Comparison of ENCODE assay signal across 8 cellular contexts in the genomic region with DNA sequence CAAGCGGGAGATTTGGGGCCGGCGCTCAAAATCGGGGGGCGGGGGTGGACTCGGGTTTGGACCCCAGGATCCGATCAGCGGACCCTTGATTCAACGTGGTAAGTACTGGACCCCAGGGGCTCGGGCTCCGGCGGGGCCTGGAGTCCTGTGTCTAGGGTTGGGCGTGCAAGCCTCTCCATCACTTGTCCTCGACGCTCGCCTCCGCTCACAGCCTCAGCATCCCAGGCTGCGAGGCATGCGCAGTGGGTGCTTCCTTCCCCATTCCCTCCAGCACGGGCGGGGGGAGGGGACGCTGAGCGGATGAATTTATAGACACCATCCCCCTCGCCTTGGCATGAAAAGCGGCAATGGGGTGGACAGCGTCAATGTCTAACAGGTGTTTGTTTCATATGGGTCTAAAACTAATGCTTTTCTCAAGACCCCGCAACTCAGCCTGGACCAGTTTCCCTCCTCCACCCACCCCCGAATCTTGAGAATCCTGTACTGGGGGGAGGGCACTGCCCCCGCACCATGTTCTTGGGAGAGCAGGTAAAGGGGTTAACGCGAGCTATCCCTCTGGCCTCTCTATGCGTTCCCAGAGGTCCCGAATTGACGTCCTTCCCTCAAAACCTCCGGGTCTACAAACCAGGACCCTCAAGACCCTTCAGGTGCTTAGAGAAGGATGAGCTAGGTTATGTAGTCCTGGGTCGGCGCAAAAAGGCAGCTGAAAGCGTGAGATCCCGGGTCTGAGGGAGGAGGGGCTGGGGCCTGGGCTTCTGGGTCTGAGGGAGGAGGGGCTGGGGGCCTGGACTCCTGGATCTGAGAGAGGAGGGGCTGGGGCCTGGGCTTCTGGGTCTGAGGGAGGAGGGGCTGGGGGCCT. TPM values are rescaled to one million over a fixed set of nuclear protein-coding genes. Genes with fewer than 3 reads are reported as not detected.
DNase-seq lines count a peak whose midpoint lies in the region; ATAC-seq and TF ChIP-seq lines count a peak whose summit lies in the region.

No MANE protein-coding gene starts in this region.

- peak; percentile 63 for DNase-seq in AG10803 (ENCODE audit: low read depth)
- peak; percentile 48 for DNase-seq in T1000 (lab: John Stamatoyannopoulos, UW)
- DNase-seq in endodermal cell = peak; percentile 89
- no peak for DNase-seq in memory B cell (ENCODE audit: low spot score in 2 of 2)
- peak in 44 of 49 donors; percentile 39 to 93 (median 60) for DNase-seq in substantia nigra (lab: John Stamatoyannopoulos, UW)

- H3K4me1 Mint-ChIP-seq in endodermal cell (peaks cover 13% of the 10 kb centered on the region), memory B cell (peaks cover 17% of the 10 kb centered on the region)

- no peak for ATAC-seq in memory B cell (ENCODE audit: low read depth)
- no peak for ATAC-seq in HG02571 (IDR thresholded peaks at IDR 0.05; ENCODE audit: unreplicated experiment)
- no peak for ATAC-seq in HG03135 (IDR thresholded peaks at IDR 0.05; ENCODE audit: unreplicated experiment)

- H3K4me1 ChIP-seq in HUES64 (ENCODE audit: insufficient read depth, low read length) (peaks cover 6% of the 10 kb centered on the region), endodermal cell (ENCODE audit: control insufficient read depth, insufficient read depth, low read length) (no peaks in the 10 kb centered on the region)

- H3K27me3 Mint-ChIP-seq in endodermal cell (ENCODE audit: insufficient read depth) (no peaks in the 10 kb centered on the region), memory B cell (peaks cover 14% of the 10 kb centered on the region)

- H3K36me3 Mint-ChIP-seq in endodermal cell (ENCODE audit: low read depth) (peaks cover 16% of the 10 kb centered on the region), memory B cell (peaks cover 9% of the 10 kb centered on the region)

- H3K9ac ChIP-seq in HUES64 (ENCODE audit: low read depth, low read length) = peak overlapping the region; percentile 73
- peak overlapping the region; percentile 13 for H3K9ac ChIP-seq in endodermal cell (ENCODE audit: extremely low read depth, low read length, poor library complexity, severe bottlenecking)

- H3K36me3 ChIP-seq in HUES64 (ENCODE audit: insufficient read depth, low read length) = peaks cover 28% of the 10 kb centered on the region
- peaks cover 5% of the 10 kb centered on the region for H3K36me3 ChIP-seq in endodermal cell (ENCODE audit: control insufficient read depth, insufficient read depth, low read length)

- H3K9me3 Mint-ChIP-seq in endodermal cell (no peaks in the 10 kb centered on the region), memory B cell (no peaks in the 10 kb centered on the region)

- 0 out of 2 replicates have a peak overlapping the region, but pooled peaks have one; percentile 3 for H3K27ac ChIP-seq in HUES64 (ENCODE audit: low read depth, low read length)
- peak overlapping the region; percentile 74 for H3K27ac ChIP-seq in endodermal cell (ENCODE audit: low read depth, low read length)
- H3K27ac ChIP-seq in substantia nigra (ENCODE audit: low read depth, low read length, poor library complexity, severe bottlenecking) = peak overlapping the region; percentile 84

- H3K9me3 ChIP-seq in HUES64 (ENCODE audit: insufficient read depth, low read depth, low read length) (no peaks in the 10 kb centered on the region), endodermal cell (ENCODE audit: control insufficient read depth, low read length) (no peaks in the 10 kb centered on the region)

- H3K27me3 ChIP-seq in HUES64 (ENCODE audit: insufficient read depth, low read length) (no peaks in the 10 kb centered on the region), endodermal cell (ENCODE audit: control insufficient read depth, insufficient read depth, low read length, poor library complexity, severe bottlenecking) (no peaks in the 10 kb centered on the region)

- H3K27ac Mint-ChIP-seq in endodermal cell (peak overlapping the region; percentile 94), memory B cell (no peak overlapping the region)

- no peak for TF ChIP-seq CTCF in AG10803 (conservative IDR thresholded peaks at IDR 0.05; ENCODE audit: low read length)
- no peak for TF ChIP-seq CTCF in endodermal cell (conservative IDR thresholded peaks at IDR 0.05)

- H3K4me3 ChIP-seq in AG10803 (ENCODE audit: low read length) = peak overlapping the region; percentile 65
- peak overlapping the region; percentile 67 for H3K4me3 ChIP-seq in HUES64 (ENCODE audit: low read length)
- peak overlapping the region; percentile 82 for H3K4me3 ChIP-seq in endodermal cell (ENCODE audit: low read length)

- H3K4me3 Mint-ChIP-seq in endodermal cell = peak overlapping the region; percentile 78
- peak overlapping the region; percentile 88 for H3K4me3 Mint-ChIP-seq in memory B cell

- 11% methylated on average over 34 of the region's 39 CpGs for WGBS in HUES64
- 9 to 19% methylated on average over 10 to 39 of the region's 39 CpGs for WGBS in endodermal cell (ENCODE audit: insufficient coverage in 1 of 2, insufficient read length in 1 of 2), 2 experiments

RNA-seq across cellular contexts. Expression of a gene that starts 0.6 kb away (rescaled TPM):
- 19.7 TPM for polyA plus RNA-seq in HUES64 (2013, experiment 1 of 2)
- 26.9 TPM for polyA plus RNA-seq in HUES64 (2013, experiment 2 of 2)
- total RNA-seq in endodermal cell = 10 to 100 TPM; 41.4 to 59.7 TPM
- polyA plus RNA-seq in endodermal cell (2013, experiment 1 of 2) = 62.0 TPM
- 60.2 TPM for polyA plus RNA-seq in endodermal cell (2013, experiment 2 of 2)

RNA-seq across cellular contexts. Expression of a gene that starts 2.1 kb away (rescaled TPM):
- polyA plus RNA-seq in HUES64 (2013, experiment 1 of 2) = 5.7 TPM
- polyA plus RNA-seq in HUES64 (2013, experiment 2 of 2) = 3.1 TPM
- total RNA-seq in endodermal cell = 1 to 10 TPM; 4.6 to 7.7 TPM
- polyA plus RNA-seq in endodermal cell (2013, experiment 1 of 2) = 5.1 TPM
- 6.1 TPM for polyA plus RNA-seq in endodermal cell (2013, experiment 2 of 2)

RNA-seq across cellular contexts. Expression of a gene that starts 14.4 kb away (rescaled TPM):
- 545 TPM for polyA plus RNA-seq in HUES64 (2013, experiment 1 of 2)
- polyA plus RNA-seq in HUES64 (2013, experiment 2 of 2) = 504 TPM
- total RNA-seq in endodermal cell = 100 to 1,000 TPM; 343 to 362 TPM
- 417 TPM for polyA plus RNA-seq in endodermal cell (2013, experiment 1 of 2)
- polyA plus RNA-seq in endodermal cell (2013, experiment 2 of 2) = 408 TPM

RNA-seq across cellular contexts. Expression of a gene that starts 25.7 kb away (rescaled TPM):
- polyA plus RNA-seq in HUES64 (2013, experiment 1 of 2) = 107 TPM
- 100 TPM for polyA plus RNA-seq in HUES64 (2013, experiment 2 of 2)
- 100 to 1,000 TPM in 1 of 2 donors, 10 to 100 TPM in 1; 91.8 to 101 TPM for total RNA-seq in endodermal cell
- polyA plus RNA-seq in endodermal cell (2013, experiment 1 of 2) = 81.0 TPM
- polyA plus RNA-seq in endodermal cell (2013, experiment 2 of 2) = 68.6 TPM

RNA-seq across cellular contexts. Expression of a gene that starts 25.8 kb away (rescaled TPM):
- polyA plus RNA-seq in HUES64 (2013, experiment 1 of 2) = 64.1 TPM
- 57.6 TPM for polyA plus RNA-seq in HUES64 (2013, experiment 2 of 2)
- total RNA-seq in endodermal cell = 100 to 1,000 TPM; 127 to 128 TPM
- polyA plus RNA-seq in endodermal cell (2013, experiment 1 of 2) = 58.7 TPM
- 66.6 TPM for polyA plus RNA-seq in endodermal cell (2013, experiment 2 of 2)

Comparison
In these comparisons a context has a peak if more than half of its experiments do, and no peak if none do; other contexts are left out.
1. DNase-seq: peak in AG10803 (single experiment), T1000 (single experiment), endodermal cell (single experiment) and substantia nigra (44 of 49); none in memory B cell (0 of 2).
2. H3K27ac ChIP-seq: peak in every context shown above with its lines; median percentile 84 in substantia nigra; 74 in endodermal cell; 3 in HUES64.
3. Peak in every context shown above with its lines, with median percentiles within 50 percentile points of each other: H3K4me3 ChIP-seq.